ENCODE assay signal across 9 cellular contexts in genomic region chr19:8161135-8161646, GRCh38. TPM values are rescaled to one million over a fixed set of nuclear protein-coding genes. Genes with fewer than 3 reads are reported as not detected.
DNase-seq lines count a peak whose midpoint lies in the region; TF ChIP-seq lines count a peak whose summit lies in the region.
"Had no signal": no experiment of that assay in that cellular context is flagged by ENCODE, and none has a peak within 500 bp of the region (broad histone marks: within the 10 kb centered on the region; RNA-seq: fewer than 3 reads in every experiment).

No MANE protein-coding gene starts in this region.

- H3K4me1 ChIP-seq in ES-I3 (ENCODE audit: insufficient read depth, low read length) (peaks cover 10% of the 10 kb centered on the region; the same call in 1 of the 2 replicates), HAP-1 (peaks cover 8% of the 10 kb centered on the region), thyroid gland (no peaks in the 10 kb centered on the region)

- no peak for TF ChIP-seq POLR2A in thyroid gland (IDR thresholded peaks at IDR 0.05)

- peaks cover 6% of the 10 kb centered on the region for H3K4me1 Mint-ChIP-seq in CD14-positive monocyte

- 71 to 81% methylated on average over 11 to 12 of the region's 12 CpGs for WGBS in thyroid gland, 2 donors

- no peaks in the 10 kb centered on the region for H3K36me3 Mint-ChIP-seq in CD14-positive monocyte

- H3K9me3 Mint-ChIP-seq in CD14-positive monocyte = peaks cover 0 to 4% (median 1%) of the 10 kb centered on the region in 7 donors

- H3K36me3 ChIP-seq in ES-I3 (ENCODE audit: insufficient read depth, low read length) (no peaks in the 10 kb centered on the region), HAP-1 (replicated peaks) (no peaks in the 10 kb centered on the region), thyroid gland (no peaks in the 10 kb centered on the region)

- H3K4me3 ChIP-seq in HAP-1 (no peak overlapping the region), thyroid gland (replicated peaks in 1 of 3) (no peak overlapping the region)

- intact Hi-C loops in CD14-positive monocyte (cut with micrococcal nuclease) = loop anchor here in 1 of 2 donors (5.0 kb wide), 1 partner anchor 41 kb away; no protein-coding TSS in a partner anchor
- intact Hi-C loops in thyroid gland (cut with DNase I) = no loop called here

- in situ Hi-C loops in HAP-1 (cut with MboI; ENCODE audit: low sequenced_read_pairs) = no loop called here

- no peak overlapping the region for H3K4me3 Mint-ChIP-seq in CD14-positive monocyte

- no peak overlapping the region for H3K27ac ChIP-seq in thyroid gland

- H3K9me3 ChIP-seq in ES-I3 (ENCODE audit: control insufficient read depth, insufficient read depth, low read length) (no peaks in the 10 kb centered on the region), HAP-1 (no peaks in the 10 kb centered on the region), thyroid gland (no peaks in the 10 kb centered on the region)

- DNase-seq in HAP-1 (ENCODE audit: low spot score in 2 of 2) (peak; percentile 24 to 74), RKO (ENCODE audit: low spot score) (peak; percentile 12), kidney tubule cell (ENCODE audit: low spot score) (peak; percentile 57), CD14-positive monocyte (ENCODE audit: low spot score) (no peak), NOMO-1 treated with DMSO at 0.1 percent for 48 hours (lab: John Stamatoyannopoulos, UW; ENCODE audit: unreplicated experiment) (no peak), thyroid gland (no peak), GM03348 (ENCODE audit: low spot score) (no peak)
- DNase-seq: activated CD8-positive, alpha-beta memory T cell treated with anti-CD3 and anti-CD28 coated beads, Interleukin-2, amount 50 U/mL, for 4 hours had no signal

- H3K27me3 Mint-ChIP-seq in CD14-positive monocyte (ENCODE audit: low read depth in 3 of 3) = peaks cover 9 to 21% (median 17%) of the 10 kb centered on the region in 3 donors

- H3K9ac ChIP-seq in ES-I3 (ENCODE audit: low read depth, low read length) = peak overlapping the region; percentile 8; the same call in 1 of the 2 replicates

- no peak for TF ChIP-seq CTCF in CD14-positive monocyte (IDR thresholded peaks at IDR 0.05)
- TF ChIP-seq CTCF in thyroid gland (IDR thresholded peaks at IDR 0.05) = no peak

- no peaks in the 10 kb centered on the region for H3K27me3 ChIP-seq in HAP-1 (ENCODE audit: low read depth)
- no peaks in the 10 kb centered on the region for H3K27me3 ChIP-seq in thyroid gland

- no peak overlapping the region for H3K27ac Mint-ChIP-seq in CD14-positive monocyte

RNA-seq across cellular contexts. Expression of gene FBN3, which starts 11.8 kb away (rescaled TPM):
- not detected for polyA plus RNA-seq in CD14-positive monocyte
- 1 to 10 TPM in 3 of 4 donors, under 1 TPM in 1; 0.13 to 8.7 (median 2.5) TPM for total RNA-seq in thyroid gland

RNA-seq across cellular contexts. Expression of gene CERS4, which starts 48.0 kb away (rescaled TPM):
- 10 to 100 TPM; 12.0 to 12.1 TPM for polyA plus RNA-seq in CD14-positive monocyte
- 100 to 1,000 TPM; 123 to 175 (median 144) TPM for total RNA-seq in thyroid gland

Comparison
In these comparisons a context has a peak if more than half of its experiments do, and no peak if none do; other contexts are left out.
1. DNase-seq: peak in HAP-1 (2 of 2), RKO (single experiment) and kidney tubule cell (single experiment); none in CD14-positive monocyte (single experiment), NOMO-1 treated with DMSO at 0.1 percent for 48 hours (single experiment), thyroid gland (0 of 2) and GM03348 (single experiment).